9 cellular contexts compared by ENCODE assay signal in genomic region chr3:179069762-179070390, GRCh38. TPM values are rescaled to one million over a fixed set of nuclear protein-coding genes. Genes with fewer than 3 reads are reported as not detected.
DNase-seq lines count a peak whose midpoint lies in the region; ATAC-seq and TF ChIP-seq lines count a peak whose summit lies in the region.
"Had no signal": no experiment of that assay in that cellular context is flagged by ENCODE, and none has a peak within 500 bp of the region (broad histone marks: within the 10 kb centered on the region; RNA-seq: fewer than 3 reads in every experiment).

No MANE protein-coding gene starts in this region.

- H3K27ac Mint-ChIP-seq in activated CD4-positive, alpha-beta T cell treated with anti-CD3 and anti-CD28 coated beads, Interleukin-2, amount 10 ng/mL, durations not matched to agents 24 days and 14 days = peak overlapping the region; percentile 53
- peak overlapping the region; percentile 68 for H3K27ac Mint-ChIP-seq in endothelial cell (ENCODE audit: unreplicated experiment)

- no peaks in the 10 kb centered on the region for H3K27me3 Mint-ChIP-seq in activated CD4-positive, alpha-beta T cell treated with anti-CD3 and anti-CD28 coated beads, Interleukin-2, amount 10 ng/mL, durations not matched to agents 24 days and 14 days
- H3K27me3 Mint-ChIP-seq in endothelial cell (ENCODE audit: unreplicated experiment) = peaks cover 9% of the 10 kb centered on the region

- POLR2A ChIA-PET in OCI-LY7 (lab: Charles Lee) = interaction anchor here (0.5 to 3.6 kb wide), 17 partner anchors 9 to 1816 kb away, joined by 3 to 15 read pairs (median 3); no protein-coding TSS in a partner anchor

- H4K20me1 ChIP-seq in OCI-LY7 (ENCODE audit: insufficient read depth, low read length) = no peaks in the 10 kb centered on the region

- peaks cover 37% of the 10 kb centered on the region for H3K4me1 Mint-ChIP-seq in activated CD4-positive, alpha-beta T cell treated with anti-CD3 and anti-CD28 coated beads, Interleukin-2, amount 10 ng/mL, durations not matched to agents 24 days and 14 days
- peaks cover 35% of the 10 kb centered on the region for H3K4me1 Mint-ChIP-seq in endothelial cell (ENCODE audit: unreplicated experiment)

- peaks cover 42% of the 10 kb centered on the region for H3K4me1 ChIP-seq in OCI-LY7 (ENCODE audit: insufficient read depth, low read length, poor library complexity, severe bottlenecking)

- peaks cover 21% of the 10 kb centered on the region; the same call in 1 of the 2 replicates for H3K79me2 ChIP-seq in OCI-LY7 (ENCODE audit: insufficient read depth, low read depth, low read length)

- H3K9me3 ChIP-seq in OCI-LY7 (ENCODE audit: low read length) = no peaks in the 10 kb centered on the region
- H3K9me3 ChIP-seq: right atrium auricular region had no signal

- no peaks in the 10 kb centered on the region for H3K9me2 ChIP-seq in OCI-LY7 (ENCODE audit: insufficient read depth, low read length)

- no peaks in the 10 kb centered on the region for H3K9me3 Mint-ChIP-seq in activated CD4-positive, alpha-beta T cell treated with anti-CD3 and anti-CD28 coated beads, Interleukin-2, amount 10 ng/mL, durations not matched to agents 24 days and 14 days
- H3K9me3 Mint-ChIP-seq in endothelial cell (ENCODE audit: unreplicated experiment) = no peaks in the 10 kb centered on the region

- H3K4me2 ChIP-seq in OCI-LY7 (ENCODE audit: low read length) = peak overlapping the region; percentile 99

- CTCF ChIA-PET in OCI-LY7 (lab: Charles Lee; ENCODE audit: unreplicated experiment) = no interaction called here

- H3K36me3 ChIP-seq in OCI-LY7 (ENCODE audit: insufficient read depth, low read length) = peaks cover 29% of the 10 kb centered on the region

- H3K4me3 ChIP-seq in OCI-LY7 (ENCODE audit: low read depth, low read length, poor library complexity, severe bottlenecking) (peak overlapping the region; percentile 92), skin epidermis (peak overlapping the region in 3 of 7 experiments; percentile 2 to 94 (median 55))

- H3K27ac ChIP-seq in OCI-LY7 (ENCODE audit: low read depth, low read length, poor library complexity, severe bottlenecking) (no peak overlapping the region), skin epidermis (peak overlapping the region in 12 of 21 experiments; percentile 27 to 96 (median 90))

- intact Hi-C loops in activated CD4-positive, alpha-beta T cell treated with anti-CD3 and anti-CD28 coated beads, Interleukin-2, amount 10 ng/mL, durations not matched to agents 24 days and 14 days (cut with micrococcal nuclease) = loop anchor here (2.0 to 5.0 kb wide), 3 partner anchors 33 to 537 kb away; partner anchors contain the start of gene ACTL6A
- intact Hi-C loops in OCI-LY7 (cut with micrococcal nuclease; ENCODE audit: unreplicated experiment) = loop anchor here (2.0 to 5.0 kb wide), 4 partner anchors 55 to 492 kb away; partner anchors contain the start of genes ACTL6A and ZNF639

- TF ChIP-seq CTCF in OCI-LY7 (conservative IDR thresholded peaks at IDR 0.05; ENCODE audit: low read length) (no peak), endothelial cell (IDR thresholded peaks at IDR 0.05; ENCODE audit: unreplicated experiment) (no peak)

- peak overlapping the region; percentile 70 for H3K4me3 Mint-ChIP-seq in activated CD4-positive, alpha-beta T cell treated with anti-CD3 and anti-CD28 coated beads, Interleukin-2, amount 10 ng/mL, durations not matched to agents 24 days and 14 days
- H3K4me3 Mint-ChIP-seq in endothelial cell (ENCODE audit: unreplicated experiment) = peak overlapping the region; percentile 84

- DNase-seq in activated CD4-positive, alpha-beta T cell treated with anti-CD3 and anti-CD28 coated beads, Interleukin-2, amount 10 ng/mL, durations not matched to agents 24 days and 14 days = no peak
- no peak for DNase-seq in activated CD4-positive, alpha-beta T cell treated with anti-CD3 and anti-CD28 coated beads, Interleukin-2, amount 50 U/mL, for 4 hours
- no peak for DNase-seq in OCI-LY7 (ENCODE audit: low spot score)
- no peak for DNase-seq in endothelial cell (ENCODE audit: low spot score)
- no peak for DNase-seq in mucosa of gallbladder (ENCODE audit: low spot score)
- DNase-seq in UCSD-AML1 (lab: John Stamatoyannopoulos, UW; ENCODE audit: unreplicated experiment) = no peak

- no TSS peak for BruUV-seq in OCI-LY7 (replicated peaks; lab: Mats Ljungman, UMichigan)

- H2AFZ ChIP-seq in OCI-LY7 (ENCODE audit: low read length) = no peak overlapping the region

- ATAC-seq in HG03039 (IDR thresholded peaks at IDR 0.05; ENCODE audit: unreplicated experiment) = no peak

- peaks cover 27% of the 10 kb centered on the region for H3K36me3 Mint-ChIP-seq in activated CD4-positive, alpha-beta T cell treated with anti-CD3 and anti-CD28 coated beads, Interleukin-2, amount 10 ng/mL, durations not matched to agents 24 days and 14 days (ENCODE audit: low read depth)
- peaks cover 16% of the 10 kb centered on the region for H3K36me3 Mint-ChIP-seq in endothelial cell (ENCODE audit: low read depth, unreplicated experiment)

RNA-seq across cellular contexts. Expression of gene ZMAT3, which starts 1.7 kb away (rescaled TPM):
- 11.8 and 13.1 TPM in 2 replicates for total RNA-seq in activated CD4-positive, alpha-beta T cell treated with anti-CD3 and anti-CD28 coated beads, Interleukin-2, amount 10 ng/mL, durations not matched to agents 24 days and 14 days
- total RNA-seq in OCI-LY7 (2014; rRNA removed; shearing (Covaris generic)) = 3.7 TPM in 2 replicates
- total RNA-seq in OCI-LY7 (2022) = 11.3 and 12.9 TPM in 2 replicates
- total RNA-seq in endothelial cell (ENCODE audit: unreplicated experiment) = 44.5 TPM
- total RNA-seq in mucosa of gallbladder = 21.8 TPM
